11 cellular contexts compared by ENCODE assay signal in the genomic region with DNA sequence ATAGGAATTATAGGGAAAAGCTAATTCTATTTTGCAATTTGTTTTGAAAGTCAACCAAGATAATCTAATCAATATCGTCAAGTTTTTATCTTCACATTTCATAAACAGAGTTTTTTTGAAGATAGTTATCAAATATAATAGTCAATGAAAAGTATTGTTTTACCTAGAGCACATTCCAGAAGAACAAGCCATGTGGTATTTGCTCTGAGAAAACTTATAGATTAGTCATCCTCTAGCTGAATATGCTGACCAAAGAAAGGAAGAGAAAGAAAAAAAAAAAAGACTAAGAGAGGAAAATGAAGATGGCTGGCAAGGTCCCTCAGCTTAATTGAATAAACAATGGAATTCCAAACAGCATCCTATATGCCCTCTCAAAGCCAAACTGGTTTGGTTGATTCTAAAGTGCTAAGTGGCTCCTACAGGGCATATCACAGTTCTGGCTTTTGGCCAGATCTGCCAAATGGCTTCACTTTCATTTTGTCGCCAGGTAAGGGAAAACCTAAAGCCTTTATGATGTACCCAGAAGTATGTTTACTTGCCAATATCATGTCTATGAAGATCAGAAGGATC.
DNase-seq lines count a peak whose midpoint lies in the region; ATAC-seq and TF ChIP-seq lines count a peak whose summit lies in the region.
"Had no signal": no experiment of that assay in that cellular context is flagged by ENCODE, and none has a peak within 500 bp of the region (broad histone marks: within the 10 kb centered on the region; RNA-seq: fewer than 3 reads in every experiment).

No MANE protein-coding gene starts in this region.

- DNase-seq in AG08395 (ENCODE audit: low spot score) (peak; percentile 19), HT1080 (ENCODE audit: low read depth) (peak; percentile 76), RPMI8226 (peak; percentile 33), fibroblast of villous mesenchyme (ENCODE audit: low read depth) (peak; percentile 2), 8988T (no peak)
- DNase-seq in stimulated activated naive CD8-positive, alpha-beta T cell treated with anti-CD3 and anti-CD28 coated beads, Interleukin-15, amount 100 ng/mL, for 72 hours, result no peak
- DNase-seq: C1 segment of cervical spinal cord, hypothalamus had no signal

- no peaks in the 10 kb centered on the region for H3K9me3 Mint-ChIP-seq in stimulated activated naive CD8-positive, alpha-beta T cell treated with anti-CD3 and anti-CD28 coated beads, Interleukin-15, amount 100 ng/mL, for 72 hours
- H3K9me3 Mint-ChIP-seq: activated naive CD4-positive, alpha-beta T cell treated with anti-CD3 and anti-CD28 coated beads, Interleukin-2, amount 50 U/mL, for 72 hours had no signal

- no peaks in the 10 kb centered on the region for H3K4me1 Mint-ChIP-seq in stimulated activated naive CD8-positive, alpha-beta T cell treated with anti-CD3 and anti-CD28 coated beads, Interleukin-15, amount 100 ng/mL, for 72 hours

- peaks cover 7% of the 10 kb centered on the region for H3K27me3 Mint-ChIP-seq in stimulated activated naive CD8-positive, alpha-beta T cell treated with anti-CD3 and anti-CD28 coated beads, Interleukin-15, amount 100 ng/mL, for 72 hours

- no peak overlapping the region for H3K27ac Mint-ChIP-seq in stimulated activated naive CD8-positive, alpha-beta T cell treated with anti-CD3 and anti-CD28 coated beads, Interleukin-15, amount 100 ng/mL, for 72 hours
- H3K27ac Mint-ChIP-seq: activated naive CD4-positive, alpha-beta T cell treated with anti-CD3 and anti-CD28 coated beads, Interleukin-2, amount 50 U/mL, for 72 hours had no signal

- ATAC-seq in stimulated activated naive CD8-positive, alpha-beta T cell treated with anti-CD3 and anti-CD28 coated beads, Interleukin-15, amount 100 ng/mL, for 72 hours, result no peak
- ATAC-seq in GM21423 (IDR thresholded peaks at IDR 0.05; ENCODE audit: unreplicated experiment) (no peak), HG02623 (IDR thresholded peaks at IDR 0.05; ENCODE audit: unreplicated experiment) (no peak)
- ATAC-seq: activated naive CD4-positive, alpha-beta T cell treated with anti-CD3 and anti-CD28 coated beads, Interleukin-2, amount 50 U/mL, for 72 hours had no signal

- no peak for TF ChIP-seq CTCF in fibroblast of villous mesenchyme (IDR thresholded peaks at IDR 0.05; ENCODE audit: insufficient read depth, low read depth, low read length)

- no peak overlapping the region for H3K4me3 Mint-ChIP-seq in stimulated activated naive CD8-positive, alpha-beta T cell treated with anti-CD3 and anti-CD28 coated beads, Interleukin-15, amount 100 ng/mL, for 72 hours

- no peak overlapping the region for H3K4me3 ChIP-seq in fibroblast of villous mesenchyme (ENCODE audit: low read depth, low read length)

Comparison
In these comparisons a context has a peak if more than half of its experiments do, and no peak if none do; other contexts are left out.
1. DNase-seq: peak in AG08395 (single experiment), HT1080 (single experiment), RPMI8226 (single experiment) and fibroblast of villous mesenchyme (single experiment); none in stimulated activated naive CD8-positive, alpha-beta T cell treated with anti-CD3 and anti-CD28 coated beads, Interleukin-15, amount 100 ng/mL, for 72 hours (0 of 2) and 8988T (single experiment).